19 cellular contexts compared by ENCODE assay signal in the genomic region with DNA sequence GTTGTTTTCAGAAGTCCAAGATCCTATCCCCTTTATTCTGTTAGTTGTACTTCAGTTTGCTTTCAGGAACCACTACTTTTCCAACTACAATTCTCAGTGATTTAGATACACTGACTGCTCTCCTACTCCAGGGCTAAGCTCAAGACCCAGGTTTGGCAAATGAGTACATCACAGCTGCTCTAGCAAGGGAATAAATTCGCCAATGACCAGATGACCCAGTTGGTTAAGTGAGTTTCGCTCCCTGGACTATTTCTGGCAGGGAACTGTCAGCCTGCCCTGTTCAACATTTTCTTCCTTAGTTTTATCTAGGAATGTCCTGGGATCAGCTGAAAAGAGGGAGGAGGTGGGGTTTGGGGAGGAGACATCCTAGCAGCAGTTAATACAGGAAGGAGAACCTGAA.
"Had no signal": no experiment of that assay in that cellular context is flagged by ENCODE, and none has a peak within 500 bp of the region (broad histone marks: within the 10 kb centered on the region; RNA-seq: fewer than 3 reads in every experiment).

No MANE protein-coding gene starts in this region.

- H3K27me3 ChIP-seq: gastrocnemius medialis, left lung, neutrophil, suprapubic skin, thyroid gland had no signal

- H3K4me1 ChIP-seq: gastrocnemius medialis, left lung, suprapubic skin, thyroid gland had no signal

- H3K36me3 Mint-ChIP-seq: memory B cell, naive B cell, type B pancreatic cell had no signal

- H3K4me1 Mint-ChIP-seq: memory B cell had no signal

- H3K36me3 ChIP-seq: gastrocnemius medialis, left lung, lower lobe of right lung, neutrophil, suprapubic skin, thyroid gland had no signal

- H3K27me3 Mint-ChIP-seq: naive B cell, type B pancreatic cell had no signal

- H3K4me3 Mint-ChIP-seq: memory B cell; naive B cell; stimulated activated effector memory CD8-positive, alpha-beta T cell treated with anti-CD3 and anti-CD28 coated beads, Interleukin-12 subunit alpha, Interleukin-12 subunit beta, amount 100 ng/mL, for 72 hours; type B pancreatic cell had no signal

- ATAC-seq: esophagus mucosa; gastrocnemius medialis; left lung; lower lobe of right lung; stimulated activated effector memory CD8-positive, alpha-beta T cell treated with anti-CD3 and anti-CD28 coated beads, Interleukin-12 subunit alpha, Interleukin-12 subunit beta, amount 100 ng/mL, for 72 hours; stimulated activated naive CD8-positive, alpha-beta T cell treated with anti-CD3 and anti-CD28 coated beads, Interleukin-15, Interleukin-2, amounts not matched to agents 100 U/mL and 50 U/mL, for 24 hours had no signal

- H3K27ac Mint-ChIP-seq: memory B cell; stimulated activated effector memory CD8-positive, alpha-beta T cell treated with anti-CD3 and anti-CD28 coated beads, Interleukin-12 subunit alpha, Interleukin-12 subunit beta, amount 100 ng/mL, for 72 hours; type B pancreatic cell had no signal

- DNase-seq: effector memory CD4-positive, alpha-beta T cell; gastrocnemius medialis; islet precursor cell; left lung; lower lobe of right lung; midbrain; naive B cell; posterior cingulate gyrus; stimulated activated CD4-positive, alpha-beta T cell treated with anti-CD3 and anti-CD28 coated beads, Interleukin-4, amount 100 ng/mL, for 1 hour; stimulated activated CD8-positive, alpha-beta memory T cell treated with anti-CD3 and anti-CD28 coated beads, Interleukin-4, amount 100 ng/mL, for 48 hours; stimulated activated naive CD8-positive, alpha-beta T cell treated with anti-CD3 and anti-CD28 coated beads, Interleukin-15, Interleukin-2, amounts not matched to agents 100 U/mL and 50 U/mL, for 24 hours; thyroid gland had no signal

- H3K9me3 ChIP-seq: gastrocnemius medialis, left lung, lower lobe of right lung, neutrophil, suprapubic skin, thyroid gland had no signal

- H3K27ac ChIP-seq: gastrocnemius medialis, left lung, lower lobe of right lung, neutrophil, suprapubic skin, thyroid gland had no signal

- H3K9me3 Mint-ChIP-seq: memory B cell; naive B cell; nephron; stimulated activated effector memory CD8-positive, alpha-beta T cell treated with anti-CD3 and anti-CD28 coated beads, Interleukin-12 subunit alpha, Interleukin-12 subunit beta, amount 100 ng/mL, for 72 hours had no signal

- H3K4me3 ChIP-seq: gastrocnemius medialis, left lung, lower lobe of right lung, suprapubic skin, thyroid gland had no signal
